18 cellular contexts compared by ENCODE assay signal in genomic region chr18:77022116-77022515, GRCh38.
A peak's percentile ranks its signal among the peaks of the same experiment; 100 is the strongest.
DNase-seq lines count a peak whose midpoint lies in the region; ATAC-seq and TF ChIP-seq lines count a peak whose summit lies in the region.
"Had no signal": no experiment of that assay in that cellular context is flagged by ENCODE, and none has a peak within 500 bp of the region (broad histone marks: within the 10 kb centered on the region; RNA-seq: fewer than 3 reads in every experiment).

No MANE protein-coding gene starts in this region.

- TF ChIP-seq CTCF in OCI-LY1 (IDR thresholded peaks at IDR 0.05; ENCODE audit: low read length) (no peak), neutrophil (IDR thresholded peaks at IDR 0.05) (no peak)

- no peak overlapping the region for H3K4me3 ChIP-seq in CD4-positive, CD25-positive, alpha-beta regulatory T cell (ENCODE audit: low read depth, low read length)
- H3K4me3 ChIP-seq in OCI-LY1 (ENCODE audit: low read depth, low read length, poor library complexity, severe bottlenecking) = no peak overlapping the region
- H3K4me3 ChIP-seq in neutrophil (ENCODE audit: low read depth in 1 of 2, low read length in 1 of 2) = no peak overlapping the region
- H3K4me3 ChIP-seq: MG63 had no signal

- H3K4me1 ChIP-seq in CD4-positive, CD25-positive, alpha-beta regulatory T cell (ENCODE audit: control insufficient read depth, insufficient read depth, low read length, poor library complexity, severe bottlenecking) = no peaks in the 10 kb centered on the region
- H3K4me1 ChIP-seq in OCI-LY1 (ENCODE audit: insufficient read depth, low read length, severe bottlenecking) (peaks cover 24% of the 10 kb centered on the region), neutrophil (ENCODE audit: control insufficient read depth in 1 of 2, insufficient read depth in 1 of 2, low read depth in 1 of 2, low read length in 1 of 2) (peaks cover 30 to 42% of the 10 kb centered on the region in 2 experiments)

- H3K36me3 ChIP-seq in CD4-positive, CD25-positive, alpha-beta regulatory T cell (ENCODE audit: control insufficient read depth, insufficient read depth, low read length) = peaks cover 52% of the 10 kb centered on the region
- H3K36me3 ChIP-seq in OCI-LY1 (ENCODE audit: insufficient read depth, low read length) (peaks cover 47% of the 10 kb centered on the region), neutrophil (peaks cover 92% of the 10 kb centered on the region)
- H3K36me3 ChIP-seq: MG63 had no signal

- H3K27me3 Mint-ChIP-seq in CD4-positive, CD25-positive, alpha-beta regulatory T cell = no peaks in the 10 kb centered on the region
- no peaks in the 10 kb centered on the region for H3K27me3 Mint-ChIP-seq in effector memory CD8-positive, alpha-beta T cell
- H3K27me3 Mint-ChIP-seq in stimulated activated memory B cell treated with anti-CD40 and anti-IgM and Interleukin-4, amounts not matched to agents 10 μg/mL and 1 μg/mL and 100 μg/mL, for 72 hours = no peaks in the 10 kb centered on the region

- H3K4me3 Mint-ChIP-seq in CD4-positive, CD25-positive, alpha-beta regulatory T cell = no peak overlapping the region
- no peak overlapping the region for H3K4me3 Mint-ChIP-seq in effector memory CD8-positive, alpha-beta T cell
- H3K4me3 Mint-ChIP-seq in stimulated activated memory B cell treated with anti-CD40 and anti-IgM and Interleukin-4, amounts not matched to agents 10 μg/mL and 1 μg/mL and 100 μg/mL, for 72 hours = no peak overlapping the region

- no peaks in the 10 kb centered on the region for H3K79me2 ChIP-seq in OCI-LY1 (ENCODE audit: insufficient read depth, low read length)

- H3K9ac ChIP-seq in OCI-LY1 (ENCODE audit: low read length) = no peak overlapping the region

- no peaks in the 10 kb centered on the region for H3K9me3 Mint-ChIP-seq in CD4-positive, CD25-positive, alpha-beta regulatory T cell
- H3K9me3 Mint-ChIP-seq in effector memory CD8-positive, alpha-beta T cell = peaks cover 0 to 5% of the 10 kb centered on the region in 2 donors
- H3K9me3 Mint-ChIP-seq in stimulated activated memory B cell treated with anti-CD40 and anti-IgM and Interleukin-4, amounts not matched to agents 10 μg/mL and 1 μg/mL and 100 μg/mL, for 72 hours = peaks cover 6% of the 10 kb centered on the region

- no peak overlapping the region for H2AFZ ChIP-seq in OCI-LY1 (ENCODE audit: low read length)

- H3K9me2 ChIP-seq in OCI-LY1 (ENCODE audit: low read depth, low read length) = no peaks in the 10 kb centered on the region

- no peaks in the 10 kb centered on the region for H3K27me3 ChIP-seq in CD4-positive, CD25-positive, alpha-beta regulatory T cell (ENCODE audit: control insufficient read depth, insufficient read depth, low read length)
- H3K27me3 ChIP-seq in OCI-LY1 (ENCODE audit: insufficient read depth, low read length) (no peaks in the 10 kb centered on the region), neutrophil (no peaks in the 10 kb centered on the region)
- H3K27me3 ChIP-seq: MG63 had no signal

- H3K36me3 Mint-ChIP-seq in CD4-positive, CD25-positive, alpha-beta regulatory T cell = peaks cover 35% of the 10 kb centered on the region
- H3K36me3 Mint-ChIP-seq in effector memory CD8-positive, alpha-beta T cell (ENCODE audit: insufficient read depth) = peaks cover 64% of the 10 kb centered on the region
- peaks cover 60% of the 10 kb centered on the region for H3K36me3 Mint-ChIP-seq in stimulated activated memory B cell treated with anti-CD40 and anti-IgM and Interleukin-4, amounts not matched to agents 10 μg/mL and 1 μg/mL and 100 μg/mL, for 72 hours

- peaks cover 7 to 38% (median 18%) of the 10 kb centered on the region in 4 donors for H3K4me1 Mint-ChIP-seq in CD4-positive, CD25-positive, alpha-beta regulatory T cell
- peaks cover 39 to 51% of the 10 kb centered on the region in 2 donors for H3K4me1 Mint-ChIP-seq in effector memory CD8-positive, alpha-beta T cell (ENCODE audit: low read depth in 2 of 2)
- H3K4me1 Mint-ChIP-seq in stimulated activated memory B cell treated with anti-CD40 and anti-IgM and Interleukin-4, amounts not matched to agents 10 μg/mL and 1 μg/mL and 100 μg/mL, for 72 hours = peaks cover 26% of the 10 kb centered on the region

- no peaks in the 10 kb centered on the region for H4K20me1 ChIP-seq in OCI-LY1 (ENCODE audit: insufficient read depth, low read length)

- no peak overlapping the region for H3K27ac ChIP-seq in CD4-positive, CD25-positive, alpha-beta regulatory T cell (ENCODE audit: insufficient read depth, low read length, poor library complexity, severe bottlenecking)
- H3K27ac ChIP-seq in OCI-LY1 (ENCODE audit: low read depth, low read length, poor library complexity, severe bottlenecking) (peak overlapping the region; percentile 63), neutrophil (peak overlapping the region; percentile 45)
- H3K27ac ChIP-seq: C4-2B had no signal

- H3F3A ChIP-seq in OCI-LY1 (ENCODE audit: insufficient read depth, low read length) = no peaks in the 10 kb centered on the region

- DNase-seq in CD4-positive, CD25-positive, alpha-beta regulatory T cell = no peak
- no peak for DNase-seq in effector memory CD8-positive, alpha-beta T cell
- DNase-seq in retina = no peak
- DNase-seq: EL, GF-D8, Kasumi-1, MG63, NCI-H1417, NCI-H1694 treated with DMSO at 0.1 percent for 48 hours, NCI-H2081 treated with DMSO at 0.1 percent for 48 hours, NCI-H2171 treated with DMSO at 0.1 percent for 48 hours, NCI-H524 treated with DMSO at 0.1 percent for 48 hours, NCI-H82 had no signal

- ATAC-seq in CD4-positive, CD25-positive, alpha-beta regulatory T cell (ENCODE audit: low read depth in 2 of 2) = no peak
- no peak for ATAC-seq in effector memory CD8-positive, alpha-beta T cell (replicated peaks)
- no peak for ATAC-seq in stimulated activated memory B cell treated with anti-CD40 and anti-IgM and Interleukin-4, amounts not matched to agents 10 μg/mL and 1 μg/mL and 100 μg/mL, for 72 hours
- ATAC-seq in GM18867 (IDR thresholded peaks at IDR 0.05; ENCODE audit: unreplicated experiment) = no peak

- H3K4me2 ChIP-seq in OCI-LY1 (ENCODE audit: low read length) = no peak overlapping the region

- no peaks in the 10 kb centered on the region for H3K9me3 ChIP-seq in CD4-positive, CD25-positive, alpha-beta regulatory T cell (ENCODE audit: control insufficient read depth in 2 of 2, low read length in 2 of 2)
- H3K9me3 ChIP-seq in OCI-LY1 (ENCODE audit: low read length) = no peaks in the 10 kb centered on the region
- no peaks in the 10 kb centered on the region for H3K9me3 ChIP-seq in neutrophil
- H3K9me3 ChIP-seq: MG63 had no signal

- peak overlapping the region in 2 of 3 donors; percentile 20 to 27 for H3K27ac Mint-ChIP-seq in CD4-positive, CD25-positive, alpha-beta regulatory T cell
- peak overlapping the region; percentile 4 to 65 for H3K27ac Mint-ChIP-seq in effector memory CD8-positive, alpha-beta T cell
- no peak overlapping the region for H3K27ac Mint-ChIP-seq in stimulated activated memory B cell treated with anti-CD40 and anti-IgM and Interleukin-4, amounts not matched to agents 10 μg/mL and 1 μg/mL and 100 μg/mL, for 72 hours
